8 cellular contexts compared by ENCODE assay signal in the genomic region with DNA sequence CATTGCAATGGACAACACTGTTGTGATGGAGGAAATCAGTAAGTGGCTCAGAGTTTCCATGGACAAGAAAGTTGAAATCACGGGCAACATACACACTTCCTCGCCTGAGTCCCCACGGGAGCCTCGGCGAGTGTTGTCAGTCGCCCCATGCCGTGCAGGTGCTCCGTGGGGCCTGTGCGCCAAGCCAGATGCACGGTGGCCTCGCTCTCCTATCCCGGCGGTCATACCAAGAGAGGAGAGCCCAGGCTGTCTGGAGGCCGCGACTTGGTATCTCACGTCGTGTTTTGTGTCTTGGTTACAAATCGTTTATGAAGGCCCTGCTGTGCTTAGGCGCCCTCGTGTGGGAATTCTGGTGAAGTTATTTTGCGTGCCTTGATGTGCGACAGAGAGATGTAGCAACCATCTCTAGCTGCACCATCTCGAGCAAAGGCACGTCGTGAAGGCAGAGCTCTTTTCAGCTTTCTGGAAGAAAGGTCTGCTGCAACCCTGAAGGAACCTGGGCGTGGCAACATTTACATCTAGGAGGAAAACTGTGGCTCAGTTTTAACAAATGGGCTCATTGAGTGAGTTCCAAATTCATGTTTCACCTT. TPM values are rescaled to one million over a fixed set of nuclear protein-coding genes. Genes with fewer than 3 reads are reported as not detected.
A peak's percentile ranks its signal among the peaks of the same experiment; 100 is the strongest.
DNase-seq lines count a peak whose midpoint lies in the region; ATAC-seq, FAIRE-seq and TF ChIP-seq lines count a peak whose summit lies in the region.

No MANE protein-coding gene starts in this region.

- peak; percentile 58 for FAIRE-seq in GM12891 (lab: Jason Lieb, UNC)

- ATAC-seq in left cardiac atrium: peak; percentile 39 to 58
- ATAC-seq in HG03342 (IDR thresholded peaks at IDR 0.05; ENCODE audit: unreplicated experiment): no peak

- intact Hi-C loops in left cardiac atrium (cut with DNase I): no loop called here

- TF ChIP-seq POLR2A in GM12891 (IDR thresholded peaks at IDR 0.05; ENCODE audit: low read depth, low read length): no peak

- peak; percentile 65 for DNase-seq in AG08396 (ENCODE audit: low spot score)
- DNase-seq in GM12891 (ENCODE audit: insufficient read length, low spot score): no peak
- DNase-seq in NCI-H774 (lab: John Stamatoyannopoulos, UW): peak; percentile 31
- DNase-seq in activated naive CD4-positive, alpha-beta T cell treated with anti-CD3 and anti-CD28 coated beads, Interleukin-2, amount 50 U/mL, for 16 hours: peak; percentile 48
- peak; percentile 61 for DNase-seq in left cardiac atrium
- DNase-seq in renal cortical epithelial cell (ENCODE audit: low read depth): peak; percentile 58
- DNase-seq in NCI-H187 treated with DMSO at 0.1 percent for 48 hours (lab: John Stamatoyannopoulos, UW): no peak

TF ChIP-seq in GM12891, 5 proteins besides CTCF, POLR2A, EP300 and RAD21:
- TF ChIP-seq SPI1 (IDR thresholded peaks at IDR 0.05; ENCODE audit: low read depth, low read length): no peak
- no peak for TF ChIP-seq TAF1 (IDR thresholded peaks at IDR 0.05; ENCODE audit: low read depth, low read length)
- TF ChIP-seq POLR2AphosphoS5 (IDR thresholded peaks at IDR 0.05; ENCODE audit: low read depth, low read length): no peak
- no peak for TF ChIP-seq PAX5 (IDR thresholded peaks at IDR 0.05; ENCODE audit: insufficient read depth, low read length, severe bottlenecking)
- no peak for TF ChIP-seq POU2F2 (IDR thresholded peaks at IDR 0.05; ENCODE audit: low read depth, low read length)
TF ChIP-seq in GM12891: peak in this region for 0.

RNA-seq across cellular contexts. Expression of a gene that starts 21.8 kb away (rescaled TPM):
- 44.9 TPM for polyA plus RNA-seq in GM12891 (2012; ENCODE audit: low read depth, missing spikeins)
- 10 to 100 TPM; 43.0 to 49.4 TPM for total RNA-seq in left cardiac atrium
- total RNA-seq in renal cortical epithelial cell: 53.0 and 106 TPM in 2 replicates

RNA-seq across cellular contexts. Expression of a gene that starts 22.3 kb away (rescaled TPM):
- polyA plus RNA-seq in GM12891 (2012; ENCODE audit: low read depth, missing spikeins): 38.5 TPM
- total RNA-seq in left cardiac atrium: 10 to 100 TPM; 73.3 to 74.4 TPM
- total RNA-seq in renal cortical epithelial cell: 35.1 and 39.2 TPM in 2 replicates

RNA-seq across cellular contexts. Expression of a gene that starts 27.4 kb away (rescaled TPM):
- polyA plus RNA-seq in GM12891 (2012; ENCODE audit: low read depth, missing spikeins): 40.4 TPM
- total RNA-seq in left cardiac atrium (10 to 100 TPM in 1 of 2 donors, 1 to 10 TPM in 1; 9.8 to 14.3 TPM), renal cortical epithelial cell (12.2 and 47.4 TPM in 2 replicates)

RNA-seq across cellular contexts. Expression of a gene that starts 42.6 kb away (rescaled TPM):
- polyA plus RNA-seq in GM12891 (2012; ENCODE audit: low read depth, missing spikeins): 23.9 TPM
- total RNA-seq in left cardiac atrium (10 to 100 TPM; 17.4 to 20.1 TPM), renal cortical epithelial cell (15.1 and 22.7 TPM in 2 replicates)

Comparison
In these comparisons a context has a peak if more than half of its experiments do, and no peak if none do; other contexts are left out.
1. DNase-seq: peak in AG08396 (single experiment), NCI-H774 (single experiment), activated naive CD4-positive, alpha-beta T cell treated with anti-CD3 and anti-CD28 coated beads, Interleukin-2, amount 50 U/mL, for 16 hours (single experiment), left cardiac atrium (single experiment) and renal cortical epithelial cell (single experiment); none in GM12891 (single experiment) and NCI-H187 treated with DMSO at 0.1 percent for 48 hours (single experiment).